Comparison of ENCODE assay signal across 6 cellular contexts in the genomic region with DNA sequence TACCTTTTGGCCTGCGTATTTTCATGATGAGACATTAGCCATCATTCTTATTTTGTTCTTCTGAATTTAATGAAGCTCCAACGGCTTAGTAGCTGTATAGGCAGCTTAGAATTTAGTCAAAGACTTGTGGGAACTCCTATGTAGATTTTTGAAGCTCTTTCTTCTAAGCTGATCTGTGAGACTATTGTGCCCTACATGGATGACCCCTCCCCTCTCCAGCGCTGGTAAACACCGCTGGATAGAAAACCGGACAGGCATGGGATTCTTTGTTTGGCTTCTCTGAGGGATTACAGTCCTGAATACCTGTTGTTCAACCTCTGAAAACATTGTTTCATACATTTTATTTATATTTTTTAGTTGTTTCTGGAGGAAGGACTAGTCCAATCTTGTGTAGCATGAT.
"Had no signal": no experiment of that assay in that cellular context is flagged by ENCODE, and none has a peak within 500 bp of the region (broad histone marks: within the 10 kb centered on the region; RNA-seq: fewer than 3 reads in every experiment).

No MANE protein-coding gene starts in this region.

- ATAC-seq: K562 had no signal

- H3K27ac ChIP-seq: GM23248 had no signal

- H2AFZ ChIP-seq: GM23248 had no signal

- DNase-seq: GM23248, GOT3, H7, HCEC 1CT, IMR-90 had no signal

- H3K9ac ChIP-seq: GM23248 had no signal

- H3K4me3 ChIP-seq: GM23248, K562 had no signal
